In genomic region chr12:100141666-100141997, GRCh38 we compare ENCODE assay signal across 8 cellular contexts. TPM values are rescaled to one million over a fixed set of nuclear protein-coding genes. Genes with fewer than 3 reads are reported as not detected.
DNase-seq lines count a peak whose midpoint lies in the region; ATAC-seq, FAIRE-seq and TF ChIP-seq lines count a peak whose summit lies in the region.

No MANE protein-coding gene starts in this region.

- peak overlapping the region; percentile 94 for H3K27ac Mint-ChIP-seq in activated CD8-positive, alpha-beta T cell treated with anti-CD3 and anti-CD28 coated beads, Interleukin-2, amount 10 ng/mL, durations not matched to agents 7 days and 5 days
- H3K27ac Mint-ChIP-seq in osteocyte (ENCODE audit: unreplicated experiment), result peak overlapping the region; percentile 90

- TF ChIP-seq POLR2A in GM12891 (IDR thresholded peaks at IDR 0.05; ENCODE audit: low read depth, low read length), result no peak

- H3K4me1 Mint-ChIP-seq in activated CD8-positive, alpha-beta T cell treated with anti-CD3 and anti-CD28 coated beads, Interleukin-2, amount 10 ng/mL, durations not matched to agents 7 days and 5 days (ENCODE audit: low read depth), result peaks cover 49% of the 10 kb centered on the region
- peaks cover 14% of the 10 kb centered on the region for H3K4me1 Mint-ChIP-seq in osteocyte (ENCODE audit: unreplicated experiment)

- H3K36me3 Mint-ChIP-seq in activated CD8-positive, alpha-beta T cell treated with anti-CD3 and anti-CD28 coated beads, Interleukin-2, amount 10 ng/mL, durations not matched to agents 7 days and 5 days (ENCODE audit: low read depth), result peaks cover 11% of the 10 kb centered on the region
- H3K36me3 Mint-ChIP-seq in osteocyte (ENCODE audit: unreplicated experiment), result no peaks in the 10 kb centered on the region

- DNase-seq in GM04504 (ENCODE audit: low read depth) (peak; percentile 77), H4 (ENCODE audit: low spot score) (peak; percentile 61), LNCaP clone FGC (ENCODE audit: low read depth) (no peak), foreskin keratinocyte (peak; percentile 72 to 84), osteocyte (ENCODE audit: extremely low spot score, unreplicated experiment) (no peak), GM12891 (ENCODE audit: insufficient read length, low spot score) (no peak), NCI-H146 (lab: John Stamatoyannopoulos, UW) (no peak)
- DNase-seq in activated CD8-positive, alpha-beta T cell treated with anti-CD3 and anti-CD28 coated beads, Interleukin-2, amount 10 ng/mL, durations not matched to agents 7 days and 5 days, result peak; percentile 56

- POLR2A ChIA-PET in activated CD8-positive, alpha-beta T cell treated with anti-CD3 and anti-CD28 coated beads, Interleukin-2, amount 10 ng/mL, durations not matched to agents 7 days and 5 days (lab: Charles Lee), result interaction anchor here (0.9 kb wide), 1 partner anchor 31 kb away, joined by 3 read pairs; no protein-coding TSS in a partner anchor

- peaks cover 8% of the 10 kb centered on the region for H3K4me1 ChIP-seq in foreskin keratinocyte

- H3K27me3 Mint-ChIP-seq in activated CD8-positive, alpha-beta T cell treated with anti-CD3 and anti-CD28 coated beads, Interleukin-2, amount 10 ng/mL, durations not matched to agents 7 days and 5 days (ENCODE audit: low read depth), result no peaks in the 10 kb centered on the region
- H3K27me3 Mint-ChIP-seq in osteocyte (ENCODE audit: unreplicated experiment), result no peaks in the 10 kb centered on the region

- CTCF ChIA-PET in activated CD8-positive, alpha-beta T cell treated with anti-CD3 and anti-CD28 coated beads, Interleukin-2, amount 10 ng/mL, durations not matched to agents 7 days and 5 days (lab: Charles Lee), result no interaction called here

- TF ChIP-seq CTCF in LNCaP clone FGC (IDR thresholded peaks at IDR 0.05; ENCODE audit: control insufficient read depth, extremely low read depth, insufficient read depth) (no peak), foreskin keratinocyte (conservative IDR thresholded peaks at IDR 0.05) (no peak), osteocyte (IDR thresholded peaks at IDR 0.05) (no peak)

- H3K4me3 Mint-ChIP-seq in activated CD8-positive, alpha-beta T cell treated with anti-CD3 and anti-CD28 coated beads, Interleukin-2, amount 10 ng/mL, durations not matched to agents 7 days and 5 days, result peak overlapping the region; percentile 95
- peak overlapping the region; percentile 94 for H3K4me3 Mint-ChIP-seq in osteocyte (ENCODE audit: unreplicated experiment)

- H3K27me3 ChIP-seq in foreskin keratinocyte, result no peaks in the 10 kb centered on the region

- no peaks in the 10 kb centered on the region for H3K9me3 Mint-ChIP-seq in activated CD8-positive, alpha-beta T cell treated with anti-CD3 and anti-CD28 coated beads, Interleukin-2, amount 10 ng/mL, durations not matched to agents 7 days and 5 days (ENCODE audit: insufficient read depth)
- H3K9me3 Mint-ChIP-seq in osteocyte (ENCODE audit: unreplicated experiment), result no peaks in the 10 kb centered on the region

- H3K27ac ChIP-seq in foreskin keratinocyte, result peak overlapping the region; percentile 75

- no peak for FAIRE-seq in GM12891 (lab: Jason Lieb, UNC)

- ATAC-seq in activated CD8-positive, alpha-beta T cell treated with anti-CD3 and anti-CD28 coated beads, Interleukin-2, amount 10 ng/mL, durations not matched to agents 7 days and 5 days, result peak; percentile 50
- ATAC-seq in foreskin keratinocyte, result peak; percentile 81

- peak overlapping the region; percentile 88 for H3K4me3 ChIP-seq in LNCaP clone FGC (ENCODE audit: low read depth, low read length)

TF ChIP-seq in GM12891, 5 proteins besides CTCF, POLR2A, EP300 and RAD21:
- TF ChIP-seq SPI1 (IDR thresholded peaks at IDR 0.05; ENCODE audit: low read depth, low read length) (no peak), TAF1 (IDR thresholded peaks at IDR 0.05; ENCODE audit: low read depth, low read length) (no peak), POU2F2 (IDR thresholded peaks at IDR 0.05; ENCODE audit: low read depth, low read length) (no peak), POLR2AphosphoS5 (IDR thresholded peaks at IDR 0.05; ENCODE audit: low read depth, low read length) (no peak), PAX5 (IDR thresholded peaks at IDR 0.05; ENCODE audit: insufficient read depth, low read length, severe bottlenecking) (no peak)

RNA-seq across cellular contexts. Expression of gene BLTP3B, which starts 1.0 kb away (rescaled TPM):
- total RNA-seq in H4 (2014; rRNA removed; shearing (Covaris generic)), result 13.3 and 18.7 TPM in 2 replicates
- 10 to 100 TPM; 17.8 to 20.5 TPM for total RNA-seq in activated CD8-positive, alpha-beta T cell treated with anti-CD3 and anti-CD28 coated beads, Interleukin-2, amount 10 ng/mL, durations not matched to agents 7 days and 5 days
- total RNA-seq in foreskin keratinocyte (12.3 and 12.7 TPM in 2 replicates), osteocyte (13.1 and 16.2 TPM in 2 replicates)
- polyA plus RNA-seq in foreskin keratinocyte, result 2.4 and 2.9 TPM in 2 replicates
- 10.2 TPM for polyA plus RNA-seq in GM12891 (2012; ENCODE audit: low read depth, missing spikeins)

RNA-seq across cellular contexts. Expression of gene ACTR6, which starts 59.0 kb away (rescaled TPM):
- 24.6 and 34.3 TPM in 2 replicates for total RNA-seq in H4 (2014; rRNA removed; shearing (Covaris generic))
- 10 to 100 TPM; 29.5 to 34.8 TPM for total RNA-seq in activated CD8-positive, alpha-beta T cell treated with anti-CD3 and anti-CD28 coated beads, Interleukin-2, amount 10 ng/mL, durations not matched to agents 7 days and 5 days
- total RNA-seq in foreskin keratinocyte (17.5 and 20.5 TPM in 2 replicates), osteocyte (20.2 and 26.1 TPM in 2 replicates)
- 13.2 and 13.9 TPM in 2 replicates for polyA plus RNA-seq in foreskin keratinocyte
- polyA plus RNA-seq in GM12891 (2012; ENCODE audit: low read depth, missing spikeins), result 22.5 TPM

Comparison
In these comparisons a context has a peak if more than half of its experiments do, and no peak if none do; other contexts are left out.
1. DNase-seq: peak in GM04504 (single experiment), H4 (single experiment), activated CD8-positive, alpha-beta T cell treated with anti-CD3 and anti-CD28 coated beads, Interleukin-2, amount 10 ng/mL, durations not matched to agents 7 days and 5 days (single experiment) and foreskin keratinocyte (2 of 2); none in LNCaP clone FGC (single experiment), osteocyte (single experiment), GM12891 (single experiment) and NCI-H146 (single experiment).